ENCODE assay signal across 1 cellular context in the genomic region with DNA sequence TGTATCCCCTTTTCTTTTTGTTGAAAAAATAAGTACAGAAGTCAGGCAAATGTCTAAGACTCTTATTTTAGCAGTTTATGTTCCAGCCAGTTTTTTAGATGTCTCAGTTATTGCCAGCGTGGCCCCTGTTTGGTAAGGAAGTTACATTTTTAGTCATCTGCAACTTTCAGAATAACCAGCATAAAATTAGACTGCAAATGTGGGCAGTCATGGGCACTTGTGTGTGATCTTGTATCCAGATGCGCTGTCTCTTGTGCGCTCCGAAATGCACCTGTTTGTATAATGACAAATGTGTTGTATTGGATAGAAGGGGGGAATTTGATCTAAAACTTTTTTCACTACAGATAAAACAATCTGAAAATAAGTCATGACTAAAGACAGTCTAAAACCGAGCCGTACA.
TF ChIP-seq lines count a peak whose summit lies in the region.

No MANE protein-coding gene starts in this region.

TF ChIP-seq in GM23338, 12 proteins besides CTCF, POLR2A, EP300 and RAD21:
- TF ChIP-seq, protein P1, sequence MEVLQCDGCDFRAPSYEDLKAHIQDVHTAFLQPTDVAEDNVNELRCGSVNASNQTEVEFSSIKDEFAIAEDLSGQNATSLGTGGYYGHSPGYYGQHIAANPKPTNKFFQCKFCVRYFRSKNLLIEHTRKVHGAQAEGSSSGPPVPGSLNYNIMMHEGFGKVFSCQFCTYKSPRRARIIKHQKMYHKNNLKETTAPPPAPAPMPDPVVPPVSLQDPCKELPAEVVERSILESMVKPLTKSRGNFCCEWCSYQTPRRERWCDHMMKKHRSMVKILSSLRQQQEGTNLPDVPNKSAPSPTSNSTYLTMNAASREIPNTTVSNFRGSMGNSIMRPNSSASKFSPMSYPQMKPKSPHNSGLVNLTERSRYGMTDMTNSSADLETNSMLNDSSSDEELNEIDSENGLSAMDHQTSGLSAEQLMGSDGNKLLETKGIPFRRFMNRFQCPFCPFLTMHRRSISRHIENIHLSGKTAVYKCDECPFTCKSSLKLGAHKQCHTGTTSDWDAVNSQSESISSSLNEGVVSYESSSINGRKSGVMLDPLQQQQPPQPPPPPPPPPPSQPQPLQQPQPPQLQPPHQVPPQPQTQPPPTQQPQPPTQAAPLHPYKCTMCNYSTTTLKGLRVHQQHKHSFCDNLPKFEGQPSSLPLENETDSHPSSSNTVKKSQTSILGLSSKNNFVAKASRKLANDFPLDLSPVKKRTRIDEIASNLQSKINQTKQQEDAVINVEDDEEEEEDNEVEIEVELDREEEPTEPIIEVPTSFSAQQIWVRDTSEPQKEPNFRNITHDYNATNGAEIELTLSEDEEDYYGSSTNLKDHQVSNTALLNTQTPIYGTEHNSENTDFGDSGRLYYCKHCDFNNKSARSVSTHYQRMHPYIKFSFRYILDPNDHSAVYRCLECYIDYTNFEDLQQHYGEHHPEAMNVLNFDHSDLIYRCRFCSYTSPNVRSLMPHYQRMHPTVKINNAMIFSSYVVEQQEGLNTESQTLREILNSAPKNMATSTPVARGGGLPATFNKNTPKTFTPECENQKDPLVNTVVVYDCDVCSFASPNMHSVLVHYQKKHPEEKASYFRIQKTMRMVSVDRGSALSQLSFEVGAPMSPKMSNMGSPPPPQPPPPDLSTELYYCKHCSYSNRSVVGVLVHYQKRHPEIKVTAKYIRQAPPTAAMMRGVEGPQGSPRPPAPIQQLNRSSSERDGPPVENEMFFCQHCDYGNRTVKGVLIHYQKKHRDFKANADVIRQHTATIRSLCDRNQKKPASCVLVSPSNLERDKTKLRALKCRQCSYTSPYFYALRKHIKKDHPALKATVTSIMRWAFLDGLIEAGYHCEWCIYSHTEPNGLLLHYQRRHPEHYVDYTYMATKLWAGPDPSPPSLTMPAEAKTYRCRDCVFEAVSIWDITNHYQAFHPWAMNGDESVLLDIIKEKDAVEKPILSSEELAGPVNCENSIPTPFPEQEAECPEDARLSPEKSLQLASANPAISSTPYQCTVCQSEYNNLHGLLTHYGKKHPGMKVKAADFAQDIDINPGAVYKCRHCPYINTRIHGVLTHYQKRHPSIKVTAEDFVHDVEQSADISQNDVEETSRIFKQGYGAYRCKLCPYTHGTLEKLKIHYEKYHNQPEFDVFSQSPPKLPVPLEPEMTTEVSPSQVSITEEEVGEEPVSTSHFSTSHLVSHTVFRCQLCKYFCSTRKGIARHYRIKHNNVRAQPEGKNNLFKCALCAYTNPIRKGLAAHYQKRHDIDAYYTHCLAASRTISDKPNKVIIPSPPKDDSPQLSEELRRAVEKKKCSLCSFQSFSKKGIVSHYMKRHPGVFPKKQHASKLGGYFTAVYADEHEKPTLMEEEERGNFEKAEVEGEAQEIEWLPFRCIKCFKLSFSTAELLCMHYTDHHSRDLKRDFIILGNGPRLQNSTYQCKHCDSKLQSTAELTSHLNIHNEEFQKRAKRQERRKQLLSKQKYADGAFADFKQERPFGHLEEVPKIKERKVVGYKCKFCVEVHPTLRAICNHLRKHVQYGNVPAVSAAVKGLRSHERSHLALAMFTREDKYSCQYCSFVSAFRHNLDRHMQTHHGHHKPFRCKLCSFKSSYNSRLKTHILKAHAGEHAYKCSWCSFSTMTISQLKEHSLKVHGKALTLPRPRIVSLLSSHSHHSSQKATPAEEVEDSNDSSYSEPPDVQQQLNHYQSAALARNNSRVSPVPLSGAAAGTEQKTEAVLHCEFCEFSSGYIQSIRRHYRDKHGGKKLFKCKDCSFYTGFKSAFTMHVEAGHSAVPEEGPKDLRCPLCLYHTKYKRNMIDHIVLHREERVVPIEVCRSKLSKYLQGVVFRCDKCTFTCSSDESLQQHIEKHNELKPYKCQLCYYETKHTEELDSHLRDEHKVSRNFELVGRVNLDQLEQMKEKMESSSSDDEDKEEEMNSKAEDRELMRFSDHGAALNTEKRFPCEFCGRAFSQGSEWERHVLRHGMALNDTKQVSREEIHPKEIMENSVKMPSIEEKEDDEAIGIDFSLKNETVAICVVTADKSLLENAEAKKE (CRISPR knock-in tag; IDR thresholded peaks at IDR 0.05), result no peak
- TF ChIP-seq STAT1 (IDR thresholded peaks at IDR 0.05; ENCODE audit: unreplicated experiment), result no peak
- TF ChIP-seq, protein P2, sequence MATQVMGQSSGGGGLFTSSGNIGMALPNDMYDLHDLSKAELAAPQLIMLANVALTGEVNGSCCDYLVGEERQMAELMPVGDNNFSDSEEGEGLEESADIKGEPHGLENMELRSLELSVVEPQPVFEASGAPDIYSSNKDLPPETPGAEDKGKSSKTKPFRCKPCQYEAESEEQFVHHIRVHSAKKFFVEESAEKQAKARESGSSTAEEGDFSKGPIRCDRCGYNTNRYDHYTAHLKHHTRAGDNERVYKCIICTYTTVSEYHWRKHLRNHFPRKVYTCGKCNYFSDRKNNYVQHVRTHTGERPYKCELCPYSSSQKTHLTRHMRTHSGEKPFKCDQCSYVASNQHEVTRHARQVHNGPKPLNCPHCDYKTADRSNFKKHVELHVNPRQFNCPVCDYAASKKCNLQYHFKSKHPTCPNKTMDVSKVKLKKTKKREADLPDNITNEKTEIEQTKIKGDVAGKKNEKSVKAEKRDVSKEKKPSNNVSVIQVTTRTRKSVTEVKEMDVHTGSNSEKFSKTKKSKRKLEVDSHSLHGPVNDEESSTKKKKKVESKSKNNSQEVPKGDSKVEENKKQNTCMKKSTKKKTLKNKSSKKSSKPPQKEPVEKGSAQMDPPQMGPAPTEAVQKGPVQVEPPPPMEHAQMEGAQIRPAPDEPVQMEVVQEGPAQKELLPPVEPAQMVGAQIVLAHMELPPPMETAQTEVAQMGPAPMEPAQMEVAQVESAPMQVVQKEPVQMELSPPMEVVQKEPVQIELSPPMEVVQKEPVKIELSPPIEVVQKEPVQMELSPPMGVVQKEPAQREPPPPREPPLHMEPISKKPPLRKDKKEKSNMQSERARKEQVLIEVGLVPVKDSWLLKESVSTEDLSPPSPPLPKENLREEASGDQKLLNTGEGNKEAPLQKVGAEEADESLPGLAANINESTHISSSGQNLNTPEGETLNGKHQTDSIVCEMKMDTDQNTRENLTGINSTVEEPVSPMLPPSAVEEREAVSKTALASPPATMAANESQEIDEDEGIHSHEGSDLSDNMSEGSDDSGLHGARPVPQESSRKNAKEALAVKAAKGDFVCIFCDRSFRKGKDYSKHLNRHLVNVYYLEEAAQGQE (IDR thresholded peaks at IDR 0.05; ENCODE audit: unreplicated experiment), result no peak
- no peak for TF ChIP-seq EZH2phosphoT487 (IDR thresholded peaks at IDR 0.05; ENCODE audit: unreplicated experiment)
- TF ChIP-seq EZH2 (IDR thresholded peaks at IDR 0.05; ENCODE audit: low read depth, unreplicated experiment), result no peak
- TF ChIP-seq, protein P3, sequence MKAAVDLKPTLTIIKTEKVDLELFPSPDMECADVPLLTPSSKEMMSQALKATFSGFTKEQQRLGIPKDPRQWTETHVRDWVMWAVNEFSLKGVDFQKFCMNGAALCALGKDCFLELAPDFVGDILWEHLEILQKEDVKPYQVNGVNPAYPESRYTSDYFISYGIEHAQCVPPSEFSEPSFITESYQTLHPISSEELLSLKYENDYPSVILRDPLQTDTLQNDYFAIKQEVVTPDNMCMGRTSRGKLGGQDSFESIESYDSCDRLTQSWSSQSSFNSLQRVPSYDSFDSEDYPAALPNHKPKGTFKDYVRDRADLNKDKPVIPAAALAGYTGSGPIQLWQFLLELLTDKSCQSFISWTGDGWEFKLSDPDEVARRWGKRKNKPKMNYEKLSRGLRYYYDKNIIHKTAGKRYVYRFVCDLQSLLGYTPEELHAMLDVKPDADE (IDR thresholded peaks at IDR 0.05), result no peak
- no peak for TF ChIP-seq CREB1 (CRISPR knock-in tag; IDR thresholded peaks at IDR 0.05; ENCODE audit: low read depth)
- TF ChIP-seq ZNF114 (CRISPR knock-in tag; IDR thresholded peaks at IDR 0.05), result no peak
- no peak for TF ChIP-seq NANOG (IDR thresholded peaks at IDR 0.05; ENCODE audit: borderline replicate concordance)
- no peak for TF ChIP-seq JUNB (IDR thresholded peaks at IDR 0.05; ENCODE audit: unreplicated experiment)
- TF ChIP-seq ZNF331 (CRISPR knock-in tag; IDR thresholded peaks at IDR 0.05; ENCODE audit: low read depth), result no peak
- no peak for TF ChIP-seq POLR2AphosphoS5 (IDR thresholded peaks at IDR 0.05; ENCODE audit: low read depth)
